Comparison of ENCODE assay signal across 30 cellular contexts in the genomic region with DNA sequence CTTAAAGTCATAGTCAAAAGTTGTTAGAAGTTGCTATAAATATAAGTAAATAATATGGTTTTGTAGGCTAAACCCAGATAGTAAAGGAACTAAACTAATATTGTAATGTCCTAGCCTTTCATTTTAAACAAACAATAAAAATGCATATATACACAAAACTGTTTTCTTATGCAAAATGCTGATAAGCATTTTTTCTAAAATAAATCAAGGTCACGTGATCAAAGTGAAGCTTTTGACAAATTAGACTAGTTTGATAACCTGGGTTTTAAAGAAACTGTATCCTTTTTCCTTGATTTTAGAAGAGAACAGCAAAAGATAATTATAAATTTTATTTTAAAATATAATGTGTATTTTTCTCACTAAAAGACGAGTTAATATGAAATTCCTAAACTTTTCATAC.
"Had no signal": no experiment of that assay in that cellular context is flagged by ENCODE, and none has a peak within 500 bp of the region (broad histone marks: within the 10 kb centered on the region; RNA-seq: fewer than 3 reads in every experiment).

No MANE protein-coding gene starts in this region.

- H3K9me3 Mint-ChIP-seq: stimulated activated naive B cell treated with anti-CD40 and anti-IgM and Interleukin-4, amounts not matched to agents 10 μg/mL and 1 μg/mL and 100 μg/mL, for 72 hours had no signal

- DNase-seq: kidney; left colon; left lung; lower lobe of right lung; mammary epithelial cell; mesendoderm; naive B cell; natural killer cell; nephron progenitor cell; occipital lobe; ovary; stimulated activated CD4-positive, alpha-beta T cell treated with anti-CD3 and anti-CD28 coated beads, Interleukin-12 subunit alpha, Interleukin-12 subunit beta, amount 100 ng/mL, for 4 hours; stimulated activated CD4-positive, alpha-beta T cell treated with anti-CD3 and anti-CD28 coated beads, Interleukin-15, amount 100 ng/mL, for 24 hours; stimulated activated CD4-positive, alpha-beta T cell treated with anti-CD3 and anti-CD28 coated beads, Interleukin-2, amount 100 ng/mL, for 24 hours; stimulated activated CD4-positive, alpha-beta T cell treated with anti-CD3 and anti-CD28 coated beads, Interleukin-4, amount 100 ng/mL, for 1 hour; stimulated activated naive B cell treated with anti-CD40 and anti-IgM and Interleukin-4, amounts not matched to agents 10 μg/mL and 1 μg/mL and 100 μg/mL, for 72 hours; stimulated activated naive CD8-positive, alpha-beta T cell treated with anti-CD3 and anti-CD28 coated beads, Interleukin-15, Interleukin-2, amounts not matched to agents 100 U/mL and 50 U/mL, for 24 hours; stomach; testis; thyroid gland; transverse colon; upper lobe of left lung had no signal

- H3K4me1 Mint-ChIP-seq: naive B cell; natural killer cell; nephron progenitor cell; neural progenitor cell; stimulated activated naive B cell treated with anti-CD40 and anti-IgM and Interleukin-4, amounts not matched to agents 10 μg/mL and 1 μg/mL and 100 μg/mL, for 72 hours had no signal

- H3K9ac ChIP-seq: neural progenitor cell had no signal

- H3K4me1 ChIP-seq: left lung, lower lobe of right lung, neural progenitor cell, right atrium auricular region, stomach, testis, thyroid gland, transverse colon, upper lobe of left lung, vagina had no signal

- H3K36me3 Mint-ChIP-seq: mesothelial cell of epicardium; naive B cell; natural killer cell; neural progenitor cell; stimulated activated naive B cell treated with anti-CD40 and anti-IgM and Interleukin-4, amounts not matched to agents 10 μg/mL and 1 μg/mL and 100 μg/mL, for 72 hours had no signal

- H3K4me3 Mint-ChIP-seq: mesothelial cell of epicardium; naive B cell; natural killer cell; nephron progenitor cell; neural progenitor cell; stimulated activated naive B cell treated with anti-CD40 and anti-IgM and Interleukin-4, amounts not matched to agents 10 μg/mL and 1 μg/mL and 100 μg/mL, for 72 hours had no signal

- H3K9me3 ChIP-seq: left lung, lower lobe of right lung, neutrophil, ovary, right atrium auricular region, stomach, testis, thyroid gland, transverse colon, upper lobe of left lung, vagina had no signal

- H2AFZ ChIP-seq: neural progenitor cell had no signal

- H3K27me3 Mint-ChIP-seq: naive B cell; progenitor cell of endocrine pancreas; stimulated activated naive B cell treated with anti-CD40 and anti-IgM and Interleukin-4, amounts not matched to agents 10 μg/mL and 1 μg/mL and 100 μg/mL, for 72 hours had no signal

- H3K27me3 ChIP-seq: left lung, neural progenitor cell, neutrophil, ovary, right atrium auricular region, stomach, testis, thyroid gland, transverse colon, upper lobe of left lung, vagina had no signal

- H3K27ac ChIP-seq: left lung, lower lobe of right lung, neural progenitor cell, neutrophil, ovary, right atrium auricular region, skin epidermis, stomach, testis, thyroid gland, transverse colon, upper lobe of left lung, vagina had no signal

- H3K36me3 ChIP-seq: left lung, lower lobe of right lung, neural progenitor cell, neutrophil, ovary, right atrium auricular region, stomach, thyroid gland, transverse colon, upper lobe of left lung, vagina had no signal

- H3K27ac Mint-ChIP-seq: mesothelial cell of epicardium; naive B cell; natural killer cell; nephron progenitor cell; neural progenitor cell; progenitor cell of endocrine pancreas; stimulated activated naive B cell treated with anti-CD40 and anti-IgM and Interleukin-4, amounts not matched to agents 10 μg/mL and 1 μg/mL and 100 μg/mL, for 72 hours had no signal

- ATAC-seq: left colon; left lung; lower lobe of right lung; natural killer cell; sciatic nerve; stimulated activated naive B cell treated with anti-CD40 and anti-IgM and Interleukin-4, amounts not matched to agents 10 μg/mL and 1 μg/mL and 100 μg/mL, for 72 hours; stimulated activated naive CD8-positive, alpha-beta T cell treated with anti-CD3 and anti-CD28 coated beads, Interleukin-15, Interleukin-2, amounts not matched to agents 100 U/mL and 50 U/mL, for 24 hours had no signal

- H3K4me3 ChIP-seq: left lung, lower lobe of right lung, neural progenitor cell, ovary, right atrium auricular region, skin epidermis, stomach, testis, thyroid gland, transverse colon, upper lobe of left lung, vagina had no signal

- H3K4me2 ChIP-seq: neural progenitor cell had no signal
